1 cellular context compared by ENCODE assay signal in genomic region chr3:45814322-45814721, GRCh38.
TF ChIP-seq lines count a peak whose summit lies in the region.

No MANE protein-coding gene starts in this region.

TF ChIP-seq in K562, 482 proteins besides CTCF, POLR2A, EP300 and RAD21:
- TF ChIP-seq MGA (IDR thresholded peaks at IDR 0.05): no peak
- TF ChIP-seq ZNF121 (CRISPR knock-in tag; conservative IDR thresholded peaks at IDR 0.05): 0 out of 2 replicates have a peak, but pooled peaks have one; percentile 13
- no peak for TF ChIP-seq POU5F1 (IDR thresholded peaks at IDR 0.05; ENCODE audit: borderline replicate concordance, low read depth, low read length, partially characterized antibody)
TF ChIP-seq in K562: peak in this region for 1.
